Comparison of ENCODE assay signal across 8 cellular contexts in the genomic region with DNA sequence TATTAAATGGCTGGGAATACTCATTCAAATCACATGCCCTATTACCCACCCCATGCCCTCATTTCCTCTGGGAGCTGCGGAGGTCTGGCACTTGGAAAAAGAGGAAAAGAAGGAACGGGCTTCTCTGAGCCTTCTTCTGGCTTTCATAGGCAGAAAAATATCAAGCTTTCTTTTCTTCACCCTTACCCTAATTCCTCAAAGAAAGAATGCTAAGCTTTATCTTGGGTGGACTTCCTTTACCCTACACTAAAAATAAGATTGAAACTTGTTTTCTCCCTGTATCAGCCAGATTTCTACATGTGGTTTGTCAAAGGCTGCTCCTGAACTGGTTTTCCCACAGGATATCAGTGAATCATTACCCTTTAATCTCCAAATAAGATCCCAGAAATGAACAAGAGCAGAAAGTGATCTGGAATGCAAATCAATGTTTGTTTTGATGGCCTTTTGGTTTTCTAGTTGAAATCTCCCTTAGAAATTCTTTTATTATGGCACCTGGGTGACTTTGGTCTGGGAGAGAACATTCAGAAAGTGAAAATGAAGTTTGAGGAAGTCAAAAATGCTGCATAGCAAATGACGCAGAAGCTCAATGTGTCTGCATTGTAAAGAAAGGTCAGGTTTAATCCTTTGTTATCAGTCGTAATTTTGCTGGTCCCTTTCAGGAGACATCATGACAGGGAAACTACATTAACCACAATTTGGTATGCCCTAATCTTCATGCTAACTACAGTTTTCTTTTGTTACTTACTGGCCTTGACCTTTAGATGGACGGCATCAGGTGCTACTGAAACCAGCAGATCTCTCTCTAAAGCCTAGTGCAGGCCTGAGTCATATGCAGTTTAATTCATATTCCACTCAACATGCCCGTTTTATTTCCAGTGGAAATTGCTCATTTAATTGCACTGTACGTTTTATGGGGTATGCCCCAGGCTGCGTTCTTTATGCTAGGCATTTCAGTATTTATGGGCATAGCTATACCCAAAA. TPM values are rescaled to one million over a fixed set of nuclear protein-coding genes. Genes with fewer than 3 reads are reported as not detected.
DNase-seq lines count a peak whose midpoint lies in the region; ATAC-seq and TF ChIP-seq lines count a peak whose summit lies in the region.

No MANE protein-coding gene starts in this region.

- peak overlapping the region; percentile 85 for H3K27ac Mint-ChIP-seq in activated naive CD4-positive, alpha-beta T cell treated with anti-CD3 and anti-CD28 coated beads, Interleukin-2, amount 50 U/mL, for 24 hours

- H3K4me3 Mint-ChIP-seq in activated naive CD4-positive, alpha-beta T cell treated with anti-CD3 and anti-CD28 coated beads, Interleukin-2, amount 50 U/mL, for 24 hours, result peak overlapping the region; percentile 83

- TF ChIP-seq CTCF in cardiac fibroblast (IDR thresholded peaks at IDR 0.05; ENCODE audit: low read depth, low read length), result no peak
- no peak for TF ChIP-seq CTCF in liver (IDR thresholded peaks at IDR 0.05; ENCODE audit: low read depth, low read length, missing input control)

- peaks cover 2 to 15% (median 11%) of the 10 kb centered on the region in 4 donors for H3K4me1 ChIP-seq in liver (ENCODE audit: control insufficient read depth in 4 of 4, insufficient read depth in 4 of 4, low read length in 3 of 4)
- peaks cover 3% of the 10 kb centered on the region for H3K4me1 ChIP-seq in thymus (ENCODE audit: control insufficient read depth, insufficient read depth, low read length)

- H3K9me3 Mint-ChIP-seq in activated naive CD4-positive, alpha-beta T cell treated with anti-CD3 and anti-CD28 coated beads, Interleukin-2, amount 50 U/mL, for 24 hours, result no peaks in the 10 kb centered on the region

- no peaks in the 10 kb centered on the region for H3K9me3 ChIP-seq in liver (ENCODE audit: control insufficient read depth in 4 of 4, low read length in 3 of 4)
- H3K9me3 ChIP-seq in thymus (ENCODE audit: control insufficient read depth), result no peaks in the 10 kb centered on the region

- TF ChIP-seq RAD21 in liver (IDR thresholded peaks at IDR 0.05), result peak in 1 of 2 donors; percentile 11

- H3K27me3 ChIP-seq in liver (ENCODE audit: control insufficient read depth in 4 of 4, insufficient read depth in 4 of 4, low read length in 3 of 4) (no peaks in the 10 kb centered on the region), thymus (ENCODE audit: control insufficient read depth, insufficient read depth) (no peaks in the 10 kb centered on the region)

- peak; percentile 72 for ATAC-seq in HG02798 (IDR thresholded peaks at IDR 0.05; ENCODE audit: poor library complexity, unreplicated experiment)

- no peaks in the 10 kb centered on the region for H3K36me3 Mint-ChIP-seq in activated naive CD4-positive, alpha-beta T cell treated with anti-CD3 and anti-CD28 coated beads, Interleukin-2, amount 50 U/mL, for 24 hours

- H3K27me3 Mint-ChIP-seq in activated naive CD4-positive, alpha-beta T cell treated with anti-CD3 and anti-CD28 coated beads, Interleukin-2, amount 50 U/mL, for 24 hours, result no peaks in the 10 kb centered on the region

- no peak overlapping the region for H3K4me3 ChIP-seq in cardiac fibroblast (replicated peaks in 1 of 2; ENCODE audit: low read depth in 2 of 2, low read length in 2 of 2)
- peak overlapping the region; percentile 3 to 12 (median 7) for H3K4me3 ChIP-seq in liver (ENCODE audit: low read depth in 1 of 3, low read length in 3 of 3)
- H3K4me3 ChIP-seq in thymus (ENCODE audit: low read length), result no peak overlapping the region

- H3K9ac ChIP-seq in liver (ENCODE audit: low read depth in 1 of 2, low read length in 2 of 2), result peak overlapping the region; percentile 36 to 99

- H3K27ac ChIP-seq in liver (ENCODE audit: low read depth in 1 of 2, low read length in 2 of 2), result peak overlapping the region; percentile 85 to 94
- H3K27ac ChIP-seq in thymus (ENCODE audit: low read depth), result peak overlapping the region; percentile 38

- 45% methylated on average over 8 of the region's 8 CpGs for WGBS in liver
- WGBS in thymus, result 71% methylated on average over 8 of the region's 8 CpGs

- DNase-seq in activated naive CD4-positive, alpha-beta T cell treated with anti-CD3 and anti-CD28 coated beads, Interleukin-2, amount 50 U/mL, for 16 hours, result no peak
- peak; percentile 32 for DNase-seq in NCI-H460 (ENCODE audit: extremely low read depth, low read depth)
- peak; percentile 32 to 82 for DNase-seq in cardiac fibroblast (ENCODE audit: low read depth in 2 of 2)
- no peak for DNase-seq in D341Med (ENCODE audit: low spot score)

- peaks cover 9% of the 10 kb centered on the region for H3K4me1 Mint-ChIP-seq in activated naive CD4-positive, alpha-beta T cell treated with anti-CD3 and anti-CD28 coated beads, Interleukin-2, amount 50 U/mL, for 24 hours

- no peaks in the 10 kb centered on the region for H3K36me3 ChIP-seq in liver (ENCODE audit: control insufficient read depth in 4 of 4, insufficient read depth in 3 of 4, low read depth in 1 of 4, low read length in 3 of 4)
- H3K36me3 ChIP-seq in thymus (ENCODE audit: control insufficient read depth, insufficient read depth), result no peaks in the 10 kb centered on the region

TF ChIP-seq in liver, 16 proteins besides CTCF, POLR2A, EP300 and RAD21:
- TF ChIP-seq JUND (IDR thresholded peaks at IDR 0.05) (peak in 1 of 2 donors; percentile 20), SP1 (IDR thresholded peaks at IDR 0.05) (peak; percentile 50), NR2F2 (IDR thresholded peaks at IDR 0.05) (peak; percentile 30), RXRA (IDR thresholded peaks at IDR 0.05) (peak in 1 of 2 donors; percentile 4), HNF4G (IDR thresholded peaks at IDR 0.05) (no peak), FOXA2 (IDR thresholded peaks at IDR 0.05) (peak; percentile 12), HNF4A (conservative IDR thresholded peaks at IDR 0.05) (peak in 1 of 2 donors; percentile 43)
- TF ChIP-seq, protein P1, sequence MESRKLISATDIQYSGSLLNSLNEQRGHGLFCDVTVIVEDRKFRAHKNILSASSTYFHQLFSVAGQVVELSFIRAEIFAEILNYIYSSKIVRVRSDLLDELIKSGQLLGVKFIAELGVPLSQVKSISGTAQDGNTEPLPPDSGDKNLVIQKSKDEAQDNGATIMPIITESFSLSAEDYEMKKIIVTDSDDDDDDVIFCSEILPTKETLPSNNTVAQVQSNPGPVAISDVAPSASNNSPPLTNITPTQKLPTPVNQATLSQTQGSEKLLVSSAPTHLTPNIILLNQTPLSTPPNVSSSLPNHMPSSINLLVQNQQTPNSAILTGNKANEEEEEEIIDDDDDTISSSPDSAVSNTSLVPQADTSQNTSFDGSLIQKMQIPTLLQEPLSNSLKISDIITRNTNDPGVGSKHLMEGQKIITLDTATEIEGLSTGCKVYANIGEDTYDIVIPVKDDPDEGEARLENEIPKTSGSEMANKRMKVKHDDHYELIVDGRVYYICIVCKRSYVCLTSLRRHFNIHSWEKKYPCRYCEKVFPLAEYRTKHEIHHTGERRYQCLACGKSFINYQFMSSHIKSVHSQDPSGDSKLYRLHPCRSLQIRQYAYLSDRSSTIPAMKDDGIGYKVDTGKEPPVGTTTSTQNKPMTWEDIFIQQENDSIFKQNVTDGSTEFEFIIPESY (IDR thresholded peaks at IDR 0.05), result no peak
TF ChIP-seq in liver: peak in this region for 6.

RNA-seq across cellular contexts. Expression of a gene that starts 46.6 kb away (rescaled TPM):
- total RNA-seq in NCI-H460 (2014; rRNA removed; shearing (Covaris generic)), result 52.9 and 65.7 TPM in 2 replicates
- polyA plus RNA-seq in NCI-H460 (2014; cell fraction: nucleus; rRNA removed), result 70.1 and 76.2 TPM in 2 replicates
- total RNA-seq in liver, result 10 to 100 TPM; 41.5 to 61.9 TPM
- 10 to 100 TPM; 22.9 to 72.5 TPM for polyA plus RNA-seq in liver
- 228 TPM for polyA plus RNA-seq in thymus

Comparison
In these comparisons a context has a peak if more than half of its experiments do, and no peak if none do; other contexts are left out.
1. DNase-seq: peak in NCI-H460 (single experiment) and cardiac fibroblast (2 of 2); none in activated naive CD4-positive, alpha-beta T cell treated with anti-CD3 and anti-CD28 coated beads, Interleukin-2, amount 50 U/mL, for 16 hours (single experiment) and D341Med (single experiment).
2. H3K4me3 ChIP-seq: peak in liver (3 of 3); none in cardiac fibroblast (0 of 2) and thymus (single experiment).